12 cellular contexts compared by ENCODE assay signal in genomic region chr22:31105282-31105929, GRCh38. TPM values are rescaled to one million over a fixed set of nuclear protein-coding genes. Genes with fewer than 3 reads are reported as not detected.
DNase-seq lines count a peak whose midpoint lies in the region; ATAC-seq and TF ChIP-seq lines count a peak whose summit lies in the region.
"Had no signal": no experiment of that assay in that cellular context is flagged by ENCODE, and none has a peak within 500 bp of the region (broad histone marks: within the 10 kb centered on the region; RNA-seq: fewer than 3 reads in every experiment).

No MANE protein-coding gene starts in this region.

- H3K36me3 ChIP-seq in colonic mucosa (no peaks in the 10 kb centered on the region), upper lobe of left lung (peaks cover 0 to 31% (median 12%) of the 10 kb centered on the region in 4 donors), right lobe of liver (no peaks in the 10 kb centered on the region)

- peak overlapping the region in 6 of 8 donors; percentile 26 to 98 (median 92) for H3K4me3 Mint-ChIP-seq in naive B cell

- H3K9me3 ChIP-seq in colonic mucosa, result no peaks in the 10 kb centered on the region
- no peaks in the 10 kb centered on the region for H3K9me3 ChIP-seq in upper lobe of left lung
- no peaks in the 10 kb centered on the region for H3K9me3 ChIP-seq in right lobe of liver
- H3K9me3 ChIP-seq: A549 had no signal

- DNase-seq in NCI-H2171 treated with DMSO at 0.1 percent for 48 hours (lab: John Stamatoyannopoulos, UW), result peak; percentile 50
- no peak for DNase-seq in NCI-H2171 (lab: John Stamatoyannopoulos, UW)
- DNase-seq in colonic mucosa, result no peak
- DNase-seq in naive B cell, result no peak
- no peak for DNase-seq in upper lobe of left lung
- no peak for DNase-seq in right lobe of liver
- no peak for DNase-seq in DMS 273 (lab: John Stamatoyannopoulos, UW; ENCODE audit: unreplicated experiment)
- DNase-seq: NCI-H1105 treated with DMSO at 0.1 percent for 48 hours, OCI-M1 had no signal

- peaks cover 0 to 2% (median 0%) of the 10 kb centered on the region in 7 donors for H3K9me3 Mint-ChIP-seq in naive B cell

- TF ChIP-seq EP300 in upper lobe of left lung (IDR thresholded peaks at IDR 0.05), result no peak

- intact Hi-C loops in colonic mucosa (cut with DNase I) (loop anchor here (5.0 kb wide), 1 partner anchor 42 kb away; no protein-coding TSS in a partner anchor), right lobe of liver (cut with DNase I) (no loop called here)

- ATAC-seq in naive B cell (ENCODE audit: low read depth in 2 of 2) (no peak), upper lobe of left lung (ENCODE audit: low FRiP score in 2 of 2) (no peak), right lobe of liver (no peak), GM21423 (IDR thresholded peaks at IDR 0.05; ENCODE audit: unreplicated experiment) (no peak)

- peak overlapping the region in 1 of 2 donors; percentile 71 for H3K9ac ChIP-seq in colonic mucosa (ENCODE audit: low read depth in 2 of 2, low read length in 2 of 2)

- H3K27me3 ChIP-seq in colonic mucosa, result no peaks in the 10 kb centered on the region
- no peaks in the 10 kb centered on the region for H3K27me3 ChIP-seq in upper lobe of left lung
- no peaks in the 10 kb centered on the region for H3K27me3 ChIP-seq in right lobe of liver

- no peak for TF ChIP-seq POLR2A in upper lobe of left lung (IDR thresholded peaks at IDR 0.05)
- TF ChIP-seq POLR2A in right lobe of liver (IDR thresholded peaks at IDR 0.05), result no peak

- H3K27ac ChIP-seq in colonic mucosa (peak overlapping the region; percentile 85), upper lobe of left lung (peak overlapping the region; percentile 86 to 96 (median 92)), right lobe of liver (no peak overlapping the region)

- H3K4me1 ChIP-seq in colonic mucosa (no peaks in the 10 kb centered on the region), upper lobe of left lung (peaks cover 15 to 22% (median 20%) of the 10 kb centered on the region in 4 donors), right lobe of liver (peaks cover 0 to 7% (median 0%) of the 10 kb centered on the region in 4 donors)

- peaks cover 0 to 5% (median 0%) of the 10 kb centered on the region in 3 donors for H3K27me3 Mint-ChIP-seq in naive B cell

- WGBS in upper lobe of left lung, 2 donors, result 84 to 86% methylated on average over 10 to 11 of the region's 11 CpGs
- 24% methylated on average over 2 of the region's 11 CpGs for WGBS in right lobe of liver (ENCODE audit: insufficient coverage, low coverage, low lambda C conversion rate, missing lambda C conversion rate)

- no peak overlapping the region for H3K27ac Mint-ChIP-seq in naive B cell

- H3K36me3 Mint-ChIP-seq in naive B cell, result no peaks in the 10 kb centered on the region

- TF ChIP-seq CTCF in colonic mucosa (IDR thresholded peaks at IDR 0.05) (no peak), upper lobe of left lung (IDR thresholded peaks at IDR 0.05) (no peak), right lobe of liver (IDR thresholded peaks at IDR 0.05) (no peak)

- peaks cover 15 to 22% (median 15%) of the 10 kb centered on the region in 3 donors for H3K4me1 Mint-ChIP-seq in naive B cell

- H3K4me3 ChIP-seq in colonic mucosa, result no peak overlapping the region
- no peak overlapping the region for H3K4me3 ChIP-seq in upper lobe of left lung
- H3K4me3 ChIP-seq in right lobe of liver, result no peak overlapping the region
- H3K4me3 ChIP-seq: A549 had no signal

RNA-seq across cellular contexts. Expression of gene SELENOM, which starts 2.0 kb away (rescaled TPM):
- total RNA-seq in colonic mucosa (10 to 100 TPM; 27.1 to 61.7 TPM), upper lobe of left lung (100 to 1,000 TPM in 3 of 6 donors, 10 to 100 TPM in 3; 51.3 to 154 (median 99.7) TPM), right lobe of liver (10 to 100 TPM in 3 of 6 experiments, 1 to 10 TPM in 3; 4.7 to 52.0 (median 9.4) TPM)
- 10 to 100 TPM; 31.1 to 54.8 (median 42.9) TPM for polyA plus RNA-seq in naive B cell (ENCODE audit: low read depth in 6 of 6)

RNA-seq across cellular contexts. Expression of gene INPP5J, which starts 17.4 kb away (rescaled TPM):
- 10 to 100 TPM; 18.3 to 18.4 TPM for total RNA-seq in colonic mucosa
- under 1 TPM in 1 of 6 donors, not detected in 5; 0.26 TPM for polyA plus RNA-seq in naive B cell (ENCODE audit: low read depth in 6 of 6)
- 10 to 100 TPM in 1 of 6 donors, 1 to 10 TPM in 5; 3.0 to 28.3 (median 6.2) TPM for total RNA-seq in upper lobe of left lung
- total RNA-seq in right lobe of liver, result under 1 TPM in 4 of 6 experiments, not detected in 2; 0.12 to 0.49 (median 0.26) TPM

RNA-seq across cellular contexts. Expression of gene SMTN, which starts 24.3 kb away (rescaled TPM):
- total RNA-seq in colonic mucosa (100 to 1,000 TPM; 152 to 159 TPM), upper lobe of left lung (100 to 1,000 TPM in 1 of 6 donors, 10 to 100 TPM in 5; 26.1 to 104 (median 47.3) TPM), right lobe of liver (10 to 100 TPM; 16.9 to 54.1 (median 24.3) TPM)
- 1 to 10 TPM in 1 of 6 donors, under 1 TPM in 2, not detected in 3; 0.27 to 1.0 (median 0.79) TPM for polyA plus RNA-seq in naive B cell (ENCODE audit: low read depth in 6 of 6)

RNA-seq across cellular contexts. Expression of gene PLA2G3, which starts 34.9 kb away (rescaled TPM):
- total RNA-seq in colonic mucosa (under 1 TPM; 0.57 to 0.88 TPM), upper lobe of left lung (1 to 10 TPM in 5 of 6 donors, under 1 TPM in 1; 0.79 to 8.1 (median 5.5) TPM), right lobe of liver (not detected)
- polyA plus RNA-seq in naive B cell (ENCODE audit: low read depth in 6 of 6), result not detected
- total RNA-seq: omental fat pad had no signal
- polyA plus RNA-seq: A549 had no signal

RNA-seq across cellular contexts. Expression of gene RNF185, which starts 54.6 kb away (rescaled TPM):
- 10 to 100 TPM; 28.1 to 32.3 TPM for total RNA-seq in colonic mucosa
- polyA plus RNA-seq in naive B cell (ENCODE audit: low read depth in 6 of 6), result 10 to 100 TPM; 16.3 to 26.6 (median 20.9) TPM
- 10 to 100 TPM; 17.8 to 40.0 (median 34.1) TPM for total RNA-seq in upper lobe of left lung
- total RNA-seq in right lobe of liver, result 10 to 100 TPM; 28.7 to 40.8 (median 37.4) TPM

Comparison
In these comparisons a context has a peak if more than half of its experiments do, and no peak if none do; other contexts are left out.
1. H3K27ac ChIP-seq: peak in colonic mucosa (single experiment) and upper lobe of left lung (4 of 4); none in right lobe of liver (0 of 3).